22 cellular contexts compared by ENCODE assay signal in the genomic region with DNA sequence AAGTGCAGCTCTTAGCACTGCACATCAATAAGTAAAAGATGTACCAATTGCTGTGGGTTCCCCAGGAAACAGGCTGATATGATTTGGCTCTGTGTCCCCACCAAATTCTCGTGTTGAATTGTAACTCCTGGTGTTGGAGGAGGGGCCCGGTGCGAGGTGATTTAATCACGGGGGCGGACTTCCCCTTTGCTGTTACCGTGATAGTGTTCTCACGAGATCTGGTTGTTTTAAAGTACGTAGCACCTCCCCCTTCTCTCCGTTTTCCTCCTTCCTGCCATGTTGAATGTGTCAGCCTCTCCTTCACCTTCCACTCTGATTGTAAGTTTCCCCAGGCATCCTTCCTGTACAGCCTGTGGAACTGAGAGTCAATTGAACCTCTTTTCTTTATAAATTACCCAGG.
"Had no signal": no experiment of that assay in that cellular context is flagged by ENCODE, and none has a peak within 500 bp of the region (broad histone marks: within the 10 kb centered on the region; RNA-seq: fewer than 3 reads in every experiment).

No MANE protein-coding gene starts in this region.

- H3K4me3 ChIP-seq: coronary artery, esophagus muscularis mucosa, hepatocyte, left ventricle myocardium inferior, sigmoid colon, thyroid gland had no signal

- H3K4me1 Mint-ChIP-seq: activated CD4-positive, alpha-beta T cell treated with anti-CD3 and anti-CD28 coated beads, Interleukin-2, amount 10 ng/mL, durations not matched to agents 24 days and 14 days; activated CD8-positive, alpha-beta memory T cell treated with anti-CD3 and anti-CD28 coated beads, Interleukin-2, amount 10 ng/mL, durations not matched to agents 7 days and 5 days; activated naive CD4-positive, alpha-beta T cell treated with anti-CD3 and anti-CD28 coated beads, Interleukin-2, amount 10 ng/mL, durations not matched to agents 7 days and 5 days; naive thymus-derived CD8-positive, alpha-beta T cell had no signal

- H3K36me3 ChIP-seq: esophagus muscularis mucosa, left ventricle myocardium inferior, sigmoid colon, thyroid gland had no signal

- H3K9me3 Mint-ChIP-seq: activated CD4-positive, alpha-beta T cell treated with anti-CD3 and anti-CD28 coated beads, Interleukin-2, amount 10 ng/mL, durations not matched to agents 24 days and 14 days; T-helper 1 cell treated with Interleukin-12 subunit alpha and Interleukin-12 subunit beta and Interleukin-4 antibody, amounts not matched to agents 30 μg/mL and 1 μg/mL, for 36 hours had no signal

- H3K27ac Mint-ChIP-seq: activated CD4-positive, alpha-beta T cell treated with anti-CD3 and anti-CD28 coated beads, Interleukin-2, amount 10 ng/mL, durations not matched to agents 24 days and 14 days; activated CD8-positive, alpha-beta memory T cell treated with anti-CD3 and anti-CD28 coated beads, Interleukin-2, amount 10 ng/mL, durations not matched to agents 7 days and 5 days; activated CD8-positive, alpha-beta T cell treated with anti-CD3 and anti-CD28 coated beads for 36 hours; activated naive CD4-positive, alpha-beta T cell treated with anti-CD3 and anti-CD28 coated beads, Interleukin-2, amount 10 ng/mL, durations not matched to agents 7 days and 5 days; mesothelial cell of epicardium; naive thymus-derived CD8-positive, alpha-beta T cell; T-helper 1 cell treated with Interleukin-12 subunit alpha and Interleukin-12 subunit beta and Interleukin-4 antibody, amounts not matched to agents 30 μg/mL and 1 μg/mL, for 36 hours had no signal

- H2AFZ ChIP-seq: hepatocyte had no signal

- H3K9me3 ChIP-seq: esophagus muscularis mucosa, thyroid gland had no signal

- H3K36me3 Mint-ChIP-seq: activated CD8-positive, alpha-beta memory T cell treated with anti-CD3 and anti-CD28 coated beads, Interleukin-2, amount 10 ng/mL, durations not matched to agents 7 days and 5 days; activated naive CD4-positive, alpha-beta T cell treated with anti-CD3 and anti-CD28 coated beads, Interleukin-2, amount 10 ng/mL, durations not matched to agents 7 days and 5 days had no signal

- H3K79me2 ChIP-seq: hepatocyte had no signal

- H3K27ac ChIP-seq: coronary artery, esophagus muscularis mucosa, hepatocyte, left ventricle myocardium inferior, sigmoid colon, thyroid gland had no signal

- ATAC-seq: activated CD8-positive, alpha-beta memory T cell treated with anti-CD3 and anti-CD28 coated beads, Interleukin-2, amount 10 ng/mL, durations not matched to agents 7 days and 5 days; activated CD8-positive, alpha-beta T cell treated with anti-CD3 and anti-CD28 coated beads for 36 hours; naive thymus-derived CD8-positive, alpha-beta T cell had no signal

- H3K4me3 Mint-ChIP-seq: activated CD4-positive, alpha-beta T cell treated with anti-CD3 and anti-CD28 coated beads, Interleukin-2, amount 10 ng/mL, durations not matched to agents 24 days and 14 days; activated CD8-positive, alpha-beta memory T cell treated with anti-CD3 and anti-CD28 coated beads, Interleukin-2, amount 10 ng/mL, durations not matched to agents 7 days and 5 days; activated CD8-positive, alpha-beta T cell treated with anti-CD3 and anti-CD28 coated beads for 36 hours; activated naive CD4-positive, alpha-beta T cell treated with anti-CD3 and anti-CD28 coated beads, Interleukin-2, amount 10 ng/mL, durations not matched to agents 7 days and 5 days; mesothelial cell of epicardium; naive thymus-derived CD8-positive, alpha-beta T cell; T-helper 1 cell treated with Interleukin-12 subunit alpha and Interleukin-12 subunit beta and Interleukin-4 antibody, amounts not matched to agents 30 μg/mL and 1 μg/mL, for 36 hours had no signal

- H3K4me2 ChIP-seq: hepatocyte had no signal

- DNase-seq: activated CD4-positive, alpha-beta T cell treated with anti-CD3 and anti-CD28 coated beads, Interleukin-2, amount 10 ng/mL, durations not matched to agents 24 days and 14 days; activated CD8-positive, alpha-beta memory T cell treated with anti-CD3 and anti-CD28 coated beads, Interleukin-2, amount 10 ng/mL, durations not matched to agents 7 days and 5 days; activated CD8-positive, alpha-beta T cell treated with anti-CD3 and anti-CD28 coated beads for 36 hours; activated effector memory CD4-positive, alpha-beta T cell treated with anti-CD3 and anti-CD28 coated beads, Interleukin-2, amount 50 U/mL, for 16 hours; activated naive CD4-positive, alpha-beta T cell treated with anti-CD3 and anti-CD28 coated beads, Interleukin-2, amount 10 ng/mL, durations not matched to agents 7 days and 5 days; activated T-cell treated with anti-CD3 and anti-CD28 coated beads for 4 hours; amygdala; cerebellar nuclear complex; glutamatergic neuron; left ventricle myocardium inferior; naive thymus-derived CD8-positive, alpha-beta T cell; posterior cingulate gyrus; sigmoid colon; stimulated activated CD4-positive, alpha-beta T cell treated with anti-CD3 and anti-CD28 coated beads, Interleukin-4, amount 100 ng/mL, for 24 hours; stimulated activated naive CD4-positive, alpha-beta T cell treated with Interleukin-2 at 50 U/mL for 16 hours; thyroid gland had no signal

- H3K27me3 ChIP-seq: esophagus muscularis mucosa, sigmoid colon, thyroid gland had no signal

- H3K27me3 Mint-ChIP-seq: activated naive CD4-positive, alpha-beta T cell treated with anti-CD3 and anti-CD28 coated beads, Interleukin-2, amount 10 ng/mL, durations not matched to agents 7 days and 5 days had no signal

- FAIRE-seq: frontal cortex had no signal

- H3K4me1 ChIP-seq: sigmoid colon, thyroid gland had no signal
